Comparison of ENCODE assay signal across 26 cellular contexts in the genomic region with DNA sequence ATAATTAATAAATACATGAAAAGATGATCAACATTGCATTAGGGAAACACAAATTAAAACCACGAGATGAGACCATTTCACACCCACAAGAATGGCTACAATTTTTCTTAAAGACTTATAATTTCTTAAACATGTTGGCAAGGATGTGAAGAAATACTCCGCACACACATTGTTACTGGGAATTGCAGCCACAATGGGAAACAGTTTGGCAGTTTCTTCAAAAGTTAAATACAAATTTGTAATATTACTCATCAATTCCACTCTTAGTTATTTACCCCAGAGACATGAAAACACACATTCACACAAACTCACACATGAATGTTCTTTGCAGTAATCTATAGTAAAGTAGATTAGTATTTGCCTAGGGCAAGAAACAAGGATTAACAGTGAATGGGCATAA.
"Had no signal": no experiment of that assay in that cellular context is flagged by ENCODE, and none has a peak within 500 bp of the region (broad histone marks: within the 10 kb centered on the region; RNA-seq: fewer than 3 reads in every experiment).

No MANE protein-coding gene starts in this region.

- H3K36me3 ChIP-seq: colonic mucosa, esophagus squamous epithelium, gastroesophageal sphincter, heart left ventricle, left lung, lower lobe of right lung had no signal

- H3K36me3 Mint-ChIP-seq: immature natural killer cell, naive B cell had no signal

- H3K9me3 Mint-ChIP-seq: endodermal cell had no signal

- H3K4me1 ChIP-seq: colonic mucosa, esophagus squamous epithelium, gastroesophageal sphincter, heart left ventricle, left lung, lower lobe of right lung had no signal

- H3K4me3 Mint-ChIP-seq: dendritic cell treated with granulocyte-macrophage colony-stimulating factor and Interleukin-4, amounts not matched to agents 40 ng/mL and 50 ng/mL, for 4 days; effector memory CD8-positive, alpha-beta T cell; endodermal cell; immature natural killer cell; mesothelial cell of epicardium; naive B cell had no signal

- H3K27me3 ChIP-seq: colonic mucosa, esophagus squamous epithelium, gastroesophageal sphincter, hepatocyte, left lung had no signal

- ATAC-seq: effector memory CD8-positive, alpha-beta T cell; esophagus mucosa; gastroesophageal sphincter; heart left ventricle; left lung; left ventricle myocardium superior; lower lobe of right lung; mucosa of descending colon had no signal

- H3K9me3 ChIP-seq: colonic mucosa, lower lobe of right lung, mucosa of descending colon had no signal

- H3K4me3 ChIP-seq: colonic mucosa, esophagus squamous epithelium, gastroesophageal sphincter, heart left ventricle, hepatocyte, left lung, lower lobe of right lung, mucosa of descending colon had no signal

- H3K27ac ChIP-seq: colonic mucosa, epithelial cell of prostate, esophagus squamous epithelium, gastroesophageal sphincter, heart left ventricle, hepatocyte, left lung, lower lobe of right lung had no signal

- DNase-seq: colonic mucosa; cortex of kidney; effector CD8-positive, alpha-beta T cell; effector memory CD8-positive, alpha-beta T cell; endodermal cell; erythroblast; esophagus squamous epithelium; foreskin fibroblast; heart left ventricle; hypothalamus; immature natural killer cell; islet precursor cell; kidney; kidney glomerular epithelial cell; left lung; left ventricle myocardium superior; lower lobe of right lung; mesenchymal stem cell; mucosa of descending colon; naive B cell had no signal

- H3K27ac Mint-ChIP-seq: dendritic cell treated with granulocyte-macrophage colony-stimulating factor and Interleukin-4, amounts not matched to agents 40 ng/mL and 50 ng/mL, for 4 days; effector memory CD8-positive, alpha-beta T cell; endodermal cell; immature natural killer cell; mesothelial cell of epicardium; naive B cell had no signal

- H3K4me2 ChIP-seq: hepatocyte had no signal

- H3K4me1 Mint-ChIP-seq: endodermal cell, immature natural killer cell, mesothelial cell of epicardium, naive B cell had no signal

- H3K79me2 ChIP-seq: hepatocyte had no signal

- H3K27me3 Mint-ChIP-seq: dendritic cell treated with granulocyte-macrophage colony-stimulating factor and Interleukin-4, amounts not matched to agents 40 ng/mL and 50 ng/mL, for 4 days had no signal

- H2AFZ ChIP-seq: hepatocyte had no signal
